Comparison of ENCODE assay signal across 12 cellular contexts in the genomic region with DNA sequence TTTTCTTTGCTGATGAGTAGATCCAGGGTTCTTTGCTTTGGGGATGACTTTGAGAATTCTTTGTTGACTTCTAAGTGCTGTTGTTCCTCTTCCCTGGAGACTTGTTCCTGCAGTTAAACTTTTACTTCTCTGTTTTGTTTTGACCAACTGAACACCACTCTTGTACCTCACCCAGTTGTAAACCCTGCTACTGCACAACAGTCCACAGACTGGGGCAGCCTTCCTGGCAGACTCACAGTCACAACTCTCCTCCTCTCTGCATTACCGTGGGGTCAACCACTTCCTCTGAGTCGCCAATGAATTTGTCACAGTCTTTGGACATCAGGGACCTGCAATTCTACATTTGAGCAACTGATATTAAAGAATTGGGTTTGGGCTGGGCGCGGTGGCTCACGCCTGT. TPM values are rescaled to one million over a fixed set of nuclear protein-coding genes. Genes with fewer than 3 reads are reported as not detected.
DNase-seq lines count a peak whose midpoint lies in the region; ATAC-seq and TF ChIP-seq lines count a peak whose summit lies in the region.
"Had no signal": no experiment of that assay in that cellular context is flagged by ENCODE, and none has a peak within 500 bp of the region (broad histone marks: within the 10 kb centered on the region; RNA-seq: fewer than 3 reads in every experiment).

No MANE protein-coding gene starts in this region.

- no peaks in the 10 kb centered on the region for H3K79me2 ChIP-seq in OCI-LY7 (ENCODE audit: insufficient read depth, low read depth, low read length)

- H3K36me3 ChIP-seq in OCI-LY7 (ENCODE audit: insufficient read depth, low read length) (no peaks in the 10 kb centered on the region), upper lobe of right lung (no peaks in the 10 kb centered on the region), Peyer's patch (no peaks in the 10 kb centered on the region)

- H3K4me3 ChIP-seq in OCI-LY7 (ENCODE audit: low read depth, low read length, poor library complexity, severe bottlenecking) (no peak overlapping the region), upper lobe of right lung (no peak overlapping the region), Peyer's patch (no peak overlapping the region)

- H3K4me1 ChIP-seq in OCI-LY7 (ENCODE audit: insufficient read depth, low read length, poor library complexity, severe bottlenecking) (peaks cover 15% of the 10 kb centered on the region), upper lobe of right lung (peaks cover 6% of the 10 kb centered on the region), Peyer's patch (no peaks in the 10 kb centered on the region)

- ATAC-seq in Right ventricle myocardium superior (ENCODE audit: poor library complexity): peak; percentile 12
- no peak for ATAC-seq in Right ventricle myocardium inferior
- peak; percentile 89 for ATAC-seq in upper lobe of right lung
- ATAC-seq: activated T-cell treated with anti-CD3 and anti-CD28 coated beads, Interleukin-2, amount 50 U/mL, for 4 hours; natural killer cell treated with Interleukin-12 subunit alpha and Interleukin-12 subunit beta and Interleukin-15 and Interleukin-18, amount 100 ng/mL, for 72 hours; T-helper 17 cell had no signal

- DNase-seq in Right ventricle myocardium superior: no peak
- no peak for DNase-seq in Right ventricle myocardium inferior (ENCODE audit: missing footprints)
- no peak for DNase-seq in OCI-LY7 (ENCODE audit: low spot score)
- peak; percentile 81 for DNase-seq in kidney tubule cell (ENCODE audit: low spot score)
- DNase-seq in upper lobe of right lung: peak; percentile 67
- no peak for DNase-seq in OCI-M1 (lab: John Stamatoyannopoulos, UW)
- DNase-seq in Peyer's patch: no peak
- DNase-seq in GM13976 (ENCODE audit: low spot score): no peak
- DNase-seq: activated T-cell treated with anti-CD3 and anti-CD28 coated beads, Interleukin-2, amount 50 U/mL, for 4 hours; central memory CD4-positive, alpha-beta T cell; T-helper 17 cell had no signal

- CTCF ChIA-PET in OCI-LY7 (lab: Charles Lee; ENCODE audit: unreplicated experiment): no interaction called here

- no peak overlapping the region for H3K27ac ChIP-seq in OCI-LY7 (ENCODE audit: low read depth, low read length, poor library complexity, severe bottlenecking)
- peak overlapping the region; percentile 55 for H3K27ac ChIP-seq in upper lobe of right lung
- H3K27ac ChIP-seq in Peyer's patch: no peak overlapping the region

- no peaks in the 10 kb centered on the region for H3K9me3 ChIP-seq in OCI-LY7 (ENCODE audit: low read length)
- H3K9me3 ChIP-seq in upper lobe of right lung: no peaks in the 10 kb centered on the region
- no peaks in the 10 kb centered on the region for H3K9me3 ChIP-seq in Peyer's patch

- H3K27me3 ChIP-seq in upper lobe of right lung: no peaks in the 10 kb centered on the region
- no peaks in the 10 kb centered on the region for H3K27me3 ChIP-seq in Peyer's patch

- H2AFZ ChIP-seq in OCI-LY7 (ENCODE audit: low read length): peak overlapping the region; percentile 28; the same call in 1 of the 2 replicates

- no peaks in the 10 kb centered on the region for H4K20me1 ChIP-seq in OCI-LY7 (ENCODE audit: insufficient read depth, low read length)

- TF ChIP-seq POLR2A in Peyer's patch (IDR thresholded peaks at IDR 0.05): no peak

- BruUV-seq in OCI-LY7 (replicated peaks; lab: Mats Ljungman, UMichigan): no TSS peak

- in situ Hi-C loops in GM13976 (cut with MboI; ENCODE audit: low sequenced_read_pairs, unreplicated experiment): no loop called here

- TF ChIP-seq CTCF in OCI-LY7 (conservative IDR thresholded peaks at IDR 0.05; ENCODE audit: low read length): no peak
- no peak for TF ChIP-seq CTCF in upper lobe of right lung (IDR thresholded peaks at IDR 0.05)
- no peak for TF ChIP-seq CTCF in Peyer's patch (IDR thresholded peaks at IDR 0.05)
- no peak for TF ChIP-seq CTCF in GM13976 (IDR thresholded peaks at IDR 0.05; ENCODE audit: borderline replicate concordance, control extremely low read depth, extremely low read depth, insufficient read depth, missing control alignments)

- POLR2A ChIA-PET in OCI-LY7 (lab: Charles Lee): no interaction called here

- no peaks in the 10 kb centered on the region for H3K9me2 ChIP-seq in OCI-LY7 (ENCODE audit: insufficient read depth, low read length)

- intact Hi-C loops in Right ventricle myocardium superior (cut with DNase I) (loop anchor here (10.0 kb wide), 1 partner anchor 89 kb away; no protein-coding TSS in a partner anchor), Right ventricle myocardium inferior (cut with DNase I) (no loop called here), OCI-LY7 (cut with micrococcal nuclease; ENCODE audit: unreplicated experiment) (no loop called here), upper lobe of right lung (cut with DNase I) (no loop called here)

- H3K4me2 ChIP-seq in OCI-LY7 (ENCODE audit: low read length): no peak overlapping the region

RNA-seq across cellular contexts. Expression of a gene that starts 3.8 kb away (rescaled TPM):
- total RNA-seq in Right ventricle myocardium superior (958 TPM), Right ventricle myocardium inferior (999 TPM), OCI-LY7 (2022) (3.6 and 4.7 TPM in 2 replicates), upper lobe of right lung (53.8 TPM), Peyer's patch (10 to 100 TPM; 19.6 to 51.2 (median 31.2) TPM)
- total RNA-seq in OCI-LY7 (2014; rRNA removed; shearing (Covaris generic)): 5.0 and 7.3 TPM in 2 replicates
- total RNA-seq: natural killer cell treated with Interleukin-12 subunit alpha and Interleukin-12 subunit beta and Interleukin-15 and Interleukin-18, amount 100 ng/mL, for 72 hours had no signal

Comparison
In these comparisons a context has a peak if more than half of its experiments do, and no peak if none do; other contexts are left out.
1. DNase-seq: peak in kidney tubule cell (single experiment) and upper lobe of right lung (single experiment); none in Right ventricle myocardium superior (single experiment), Right ventricle myocardium inferior (single experiment), OCI-LY7 (single experiment), OCI-M1 (single experiment), Peyer's patch (0 of 3) and GM13976 (single experiment).
2. RNA of a gene that starts 3.8 kb away (total RNA-seq): 999 TPM in Right ventricle myocardium inferior (single experiment) and 958 TPM in Right ventricle myocardium superior (single experiment); 53.8 TPM in upper lobe of right lung (single experiment), 19.6 to 51.2 TPM in Peyer's patch and 3.6 to 7.3 TPM in OCI-LY7; every median in the first group is over 10 times any median in the second.